8 cellular contexts compared by ENCODE assay signal in the genomic region with DNA sequence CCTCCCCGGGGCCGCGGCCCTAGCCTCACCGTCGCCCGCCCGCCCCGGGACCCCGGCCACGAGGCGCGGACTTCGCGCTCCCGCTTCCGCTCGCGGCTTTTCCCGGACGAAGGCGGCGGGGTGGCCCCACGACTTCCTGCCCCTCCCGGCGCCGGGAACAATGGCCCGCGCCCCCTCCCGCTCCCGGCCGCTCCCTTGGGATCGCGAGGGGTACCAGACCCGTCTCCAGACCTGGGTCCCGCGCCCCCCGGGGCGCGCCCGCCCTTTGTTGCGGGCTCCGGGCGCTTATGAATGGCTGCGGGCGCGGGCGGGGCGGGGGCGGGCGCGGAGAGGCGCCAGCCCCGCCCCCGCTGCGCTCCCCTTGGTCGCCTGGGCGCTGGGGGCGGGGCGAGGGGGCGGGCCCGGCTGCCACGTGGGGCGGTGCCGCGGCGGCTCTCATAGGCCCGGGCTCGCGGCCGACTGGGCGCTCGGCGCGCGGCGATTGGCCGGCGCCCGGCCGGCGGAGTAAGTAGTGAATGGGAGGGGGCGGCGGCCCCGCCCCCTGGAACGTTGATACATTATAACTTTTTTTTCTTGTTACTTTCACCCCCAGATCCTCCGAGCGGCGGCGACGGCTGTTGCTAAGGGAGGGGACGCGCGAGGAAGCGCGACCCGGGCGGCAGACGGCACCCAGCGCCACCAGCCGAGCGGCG. TPM values are rescaled to one million over a fixed set of nuclear protein-coding genes. Genes with fewer than 3 reads are reported as not detected.
DNase-seq lines count a peak whose midpoint lies in the region; ATAC-seq and TF ChIP-seq lines count a peak whose summit lies in the region.

No MANE protein-coding gene starts in this region.

- intact Hi-C loops in colonic mucosa (cut with DNase I) = no loop called here

- H3K36me3 ChIP-seq in colonic mucosa = peaks cover 7% of the 10 kb centered on the region

- TF ChIP-seq CTCF in AG10803 (conservative IDR thresholded peaks at IDR 0.05; ENCODE audit: low read length) = no peak
- TF ChIP-seq CTCF in colonic mucosa (IDR thresholded peaks at IDR 0.05) = no peak

- H3K4me3 ChIP-seq in AG10803 (ENCODE audit: low read length) (peak overlapping the region; percentile 88), colonic mucosa (peak overlapping the region; percentile 85)

- DNase-seq in AG10803 (ENCODE audit: low read depth) (peak; percentile 96), GM19238 (ENCODE audit: insufficient read length, low spot score) (peak; percentile 99), NCI-H524 treated with DMSO at 0.1 percent for 48 hours (lab: John Stamatoyannopoulos, UW) (peak; percentile 51), colonic mucosa (peak; percentile 93), left lobe of liver (ENCODE audit: low spot score) (peak; percentile 95)
- peak; percentile 92 to 94 for DNase-seq in activated CD4-positive, alpha-beta T cell treated with anti-CD3 and anti-CD28 coated beads for 4 hours
- DNase-seq in stimulated activated CD4-positive, alpha-beta T cell treated with anti-CD3 and anti-CD28 coated beads, Interleukin-2, amount 100 ng/mL, for 24 hours = peak; percentile 92 to 93

- H3K9me3 ChIP-seq in colonic mucosa = no peaks in the 10 kb centered on the region

- H3K4me1 ChIP-seq in colonic mucosa = peaks cover 27% of the 10 kb centered on the region

- peak overlapping the region; percentile 70 to 97 for H3K9ac ChIP-seq in colonic mucosa (ENCODE audit: low read depth in 2 of 2, low read length in 2 of 2)

- ATAC-seq in HG03432 (IDR thresholded peaks at IDR 0.05; ENCODE audit: unreplicated experiment) = peak; percentile 45
- ATAC-seq in left lobe of liver = peak; percentile 31

- H3K27me3 ChIP-seq in colonic mucosa = no peaks in the 10 kb centered on the region

- H3K27ac ChIP-seq in colonic mucosa = peak overlapping the region; percentile 99

RNA-seq across cellular contexts. Expression of a gene that starts 1.1 kb away (rescaled TPM):
- total RNA-seq in colonic mucosa (100 to 1,000 TPM; 172 to 177 TPM), left lobe of liver (51.7 TPM)

RNA-seq across cellular contexts. Expression of a gene that starts 7.9 kb away (rescaled TPM):
- total RNA-seq in colonic mucosa (100 to 1,000 TPM; 359 to 627 TPM), left lobe of liver (282 TPM)

RNA-seq across cellular contexts. Expression of a gene that starts 11.6 kb away (rescaled TPM):
- total RNA-seq in colonic mucosa (under 1 TPM; 0.22 to 0.48 TPM), left lobe of liver (0.38 TPM)

RNA-seq across cellular contexts. Expression of a gene that starts 19.7 kb away (rescaled TPM):
- 100 to 1,000 TPM; 163 to 179 TPM for total RNA-seq in colonic mucosa
- total RNA-seq in left lobe of liver = 125 TPM

RNA-seq across cellular contexts. Expression of a gene that starts 25.9 kb away (rescaled TPM):
- total RNA-seq in colonic mucosa = 100 to 1,000 TPM in 1 of 2 donors, 10 to 100 TPM in 1; 41.8 to 114 TPM
- total RNA-seq in left lobe of liver = 48.0 TPM

Comparison
In these comparisons a context has a peak if more than half of its experiments do, and no peak if none do; other contexts are left out.
1. Peak in every context shown above with its lines: DNase-seq, ATAC-seq, H3K4me3 ChIP-seq and H3K27ac ChIP-seq.